Comparison of ENCODE assay signal across 18 cellular contexts in genomic region chr2:230494980-230495379, GRCh38.
DNase-seq lines count a peak whose midpoint lies in the region; ATAC-seq lines count a peak whose summit lies in the region.
"Had no signal": no experiment of that assay in that cellular context is flagged by ENCODE, and none has a peak within 500 bp of the region (broad histone marks: within the 10 kb centered on the region; RNA-seq: fewer than 3 reads in every experiment).

No MANE protein-coding gene starts in this region.

- H3K27ac Mint-ChIP-seq in activated CD4-positive, alpha-beta T cell treated with anti-CD3 and anti-CD28 coated beads, Interleukin-2, amount 10 ng/mL, durations not matched to agents 7 days and 5 days, result peak overlapping the region; percentile 50
- H3K27ac Mint-ChIP-seq in activated CD4-positive, alpha-beta T cell treated with anti-CD3 and anti-CD28 coated beads for 36 hours, result no peak overlapping the region
- peak overlapping the region; percentile 63 for H3K27ac Mint-ChIP-seq in stimulated activated naive CD8-positive, alpha-beta T cell treated with anti-CD3 and anti-CD28 coated beads, Interleukin-15, Interleukin-2, amounts not matched to agents 100 ng/mL and 50 ng/mL, for 24 hours
- H3K27ac Mint-ChIP-seq in stimulated activated naive CD8-positive, alpha-beta T cell treated with anti-CD3 and anti-CD28 coated beads, Interleukin-15, amount 100 ng/mL, for 72 hours, result no peak overlapping the region
- H3K27ac Mint-ChIP-seq in naive B cell, result peak overlapping the region; percentile 33 to 93 (median 54)
- H3K27ac Mint-ChIP-seq in activated CD4-positive, alpha-beta memory T cell treated with anti-CD3 and anti-CD28 coated beads, Interleukin-2, amount 10 ng/mL, durations not matched to agents 7 days and 5 days, result no peak overlapping the region

- peaks cover 20% of the 10 kb centered on the region for H3K4me1 Mint-ChIP-seq in activated CD4-positive, alpha-beta T cell treated with anti-CD3 and anti-CD28 coated beads, Interleukin-2, amount 10 ng/mL, durations not matched to agents 7 days and 5 days
- H3K4me1 Mint-ChIP-seq in activated CD4-positive, alpha-beta T cell treated with anti-CD3 and anti-CD28 coated beads for 36 hours, result peaks cover 14% of the 10 kb centered on the region
- peaks cover 30% of the 10 kb centered on the region for H3K4me1 Mint-ChIP-seq in stimulated activated naive CD8-positive, alpha-beta T cell treated with anti-CD3 and anti-CD28 coated beads, Interleukin-15, Interleukin-2, amounts not matched to agents 100 ng/mL and 50 ng/mL, for 24 hours (ENCODE audit: low read depth)
- H3K4me1 Mint-ChIP-seq in stimulated activated naive CD8-positive, alpha-beta T cell treated with anti-CD3 and anti-CD28 coated beads, Interleukin-15, amount 100 ng/mL, for 72 hours, result peaks cover 26% of the 10 kb centered on the region
- peaks cover 53 to 87% (median 78%) of the 10 kb centered on the region in 3 donors for H3K4me1 Mint-ChIP-seq in naive B cell
- peaks cover 39% of the 10 kb centered on the region for H3K4me1 Mint-ChIP-seq in activated CD4-positive, alpha-beta memory T cell treated with anti-CD3 and anti-CD28 coated beads, Interleukin-2, amount 10 ng/mL, durations not matched to agents 7 days and 5 days

- POLR2A ChIA-PET in activated CD4-positive, alpha-beta T cell treated with anti-CD3 and anti-CD28 coated beads, Interleukin-2, amount 10 ng/mL, durations not matched to agents 7 days and 5 days (lab: Charles Lee), result no interaction called here
- POLR2A ChIA-PET in activated CD4-positive, alpha-beta T cell treated with anti-CD3 and anti-CD28 coated beads for 36 hours (lab: Charles Lee), result interaction anchor here (0.6 kb wide), 1 partner anchor 240 kb away, joined by 4 read pairs; no protein-coding TSS in a partner anchor
- POLR2A ChIA-PET in activated CD4-positive, alpha-beta memory T cell treated with anti-CD3 and anti-CD28 coated beads, Interleukin-2, amount 10 ng/mL, durations not matched to agents 7 days and 5 days (lab: Charles Lee), result no interaction called here

- intact Hi-C loops in activated CD4-positive, alpha-beta T cell treated with anti-CD3 and anti-CD28 coated beads for 36 hours (cut with DNase I, micrococcal nuclease), result no loop called here

- H3K9me3 Mint-ChIP-seq in activated CD4-positive, alpha-beta T cell treated with anti-CD3 and anti-CD28 coated beads, Interleukin-2, amount 10 ng/mL, durations not matched to agents 7 days and 5 days, result peaks cover 9% of the 10 kb centered on the region
- H3K9me3 Mint-ChIP-seq in activated CD4-positive, alpha-beta T cell treated with anti-CD3 and anti-CD28 coated beads for 36 hours (ENCODE audit: low read depth), result no peaks in the 10 kb centered on the region
- H3K9me3 Mint-ChIP-seq in stimulated activated naive CD8-positive, alpha-beta T cell treated with anti-CD3 and anti-CD28 coated beads, Interleukin-15, Interleukin-2, amounts not matched to agents 100 ng/mL and 50 ng/mL, for 24 hours, result peaks cover 4% of the 10 kb centered on the region
- H3K9me3 Mint-ChIP-seq in stimulated activated naive CD8-positive, alpha-beta T cell treated with anti-CD3 and anti-CD28 coated beads, Interleukin-15, amount 100 ng/mL, for 72 hours, result peaks cover 8 to 13% of the 10 kb centered on the region in 2 donors
- peaks cover 3 to 11% (median 8%) of the 10 kb centered on the region in 7 donors for H3K9me3 Mint-ChIP-seq in naive B cell
- H3K9me3 Mint-ChIP-seq in activated CD4-positive, alpha-beta memory T cell treated with anti-CD3 and anti-CD28 coated beads, Interleukin-2, amount 10 ng/mL, durations not matched to agents 7 days and 5 days, result peaks cover 6% of the 10 kb centered on the region

- ATAC-seq in activated CD4-positive, alpha-beta T cell treated with anti-CD3 and anti-CD28 coated beads for 36 hours, result no peak
- no peak for ATAC-seq in stimulated activated naive CD8-positive, alpha-beta T cell treated with anti-CD3 and anti-CD28 coated beads, Interleukin-15, amount 100 ng/mL, for 72 hours
- no peak for ATAC-seq in naive B cell (ENCODE audit: low read depth in 2 of 2)

- no peaks in the 10 kb centered on the region for H3K27me3 Mint-ChIP-seq in activated CD4-positive, alpha-beta T cell treated with anti-CD3 and anti-CD28 coated beads, Interleukin-2, amount 10 ng/mL, durations not matched to agents 7 days and 5 days
- H3K27me3 Mint-ChIP-seq in activated CD4-positive, alpha-beta T cell treated with anti-CD3 and anti-CD28 coated beads for 36 hours, result no peaks in the 10 kb centered on the region
- H3K27me3 Mint-ChIP-seq in stimulated activated naive CD8-positive, alpha-beta T cell treated with anti-CD3 and anti-CD28 coated beads, Interleukin-15, Interleukin-2, amounts not matched to agents 100 ng/mL and 50 ng/mL, for 24 hours, result no peaks in the 10 kb centered on the region
- no peaks in the 10 kb centered on the region for H3K27me3 Mint-ChIP-seq in stimulated activated naive CD8-positive, alpha-beta T cell treated with anti-CD3 and anti-CD28 coated beads, Interleukin-15, amount 100 ng/mL, for 72 hours
- no peaks in the 10 kb centered on the region for H3K27me3 Mint-ChIP-seq in naive B cell
- H3K27me3 Mint-ChIP-seq in activated CD4-positive, alpha-beta memory T cell treated with anti-CD3 and anti-CD28 coated beads, Interleukin-2, amount 10 ng/mL, durations not matched to agents 7 days and 5 days, result no peaks in the 10 kb centered on the region
- H3K27me3 Mint-ChIP-seq: IgD-negative memory B cell had no signal

- H3K4me3 Mint-ChIP-seq in activated CD4-positive, alpha-beta T cell treated with anti-CD3 and anti-CD28 coated beads, Interleukin-2, amount 10 ng/mL, durations not matched to agents 7 days and 5 days, result no peak overlapping the region
- no peak overlapping the region for H3K4me3 Mint-ChIP-seq in activated CD4-positive, alpha-beta T cell treated with anti-CD3 and anti-CD28 coated beads for 36 hours
- H3K4me3 Mint-ChIP-seq in stimulated activated naive CD8-positive, alpha-beta T cell treated with anti-CD3 and anti-CD28 coated beads, Interleukin-15, Interleukin-2, amounts not matched to agents 100 ng/mL and 50 ng/mL, for 24 hours, result no peak overlapping the region
- no peak overlapping the region for H3K4me3 Mint-ChIP-seq in stimulated activated naive CD8-positive, alpha-beta T cell treated with anti-CD3 and anti-CD28 coated beads, Interleukin-15, amount 100 ng/mL, for 72 hours
- peak overlapping the region in 3 of 8 donors; percentile 24 to 50 (median 26) for H3K4me3 Mint-ChIP-seq in naive B cell
- H3K4me3 Mint-ChIP-seq in activated CD4-positive, alpha-beta memory T cell treated with anti-CD3 and anti-CD28 coated beads, Interleukin-2, amount 10 ng/mL, durations not matched to agents 7 days and 5 days, result no peak overlapping the region

- CTCF ChIA-PET in activated CD4-positive, alpha-beta T cell treated with anti-CD3 and anti-CD28 coated beads, Interleukin-2, amount 10 ng/mL, durations not matched to agents 7 days and 5 days (lab: Charles Lee), result interaction anchor here (0.7 to 2.3 kb wide), 3 partner anchors 15 to 57 kb away, joined by 3 to 9 read pairs (median 7); no protein-coding TSS in a partner anchor
- CTCF ChIA-PET in activated CD4-positive, alpha-beta T cell treated with anti-CD3 and anti-CD28 coated beads for 36 hours (lab: Charles Lee), result interaction anchor here (0.6 kb wide), 2 partner anchors 14 to 542 kb away, joined by 3 read pairs; no protein-coding TSS in a partner anchor
- CTCF ChIA-PET in activated CD4-positive, alpha-beta memory T cell treated with anti-CD3 and anti-CD28 coated beads, Interleukin-2, amount 10 ng/mL, durations not matched to agents 7 days and 5 days (lab: Charles Lee), result no interaction called here

- H3K36me3 Mint-ChIP-seq in activated CD4-positive, alpha-beta T cell treated with anti-CD3 and anti-CD28 coated beads, Interleukin-2, amount 10 ng/mL, durations not matched to agents 7 days and 5 days (ENCODE audit: low read depth), result peaks cover 91% of the 10 kb centered on the region
- H3K36me3 Mint-ChIP-seq in activated CD4-positive, alpha-beta T cell treated with anti-CD3 and anti-CD28 coated beads for 36 hours (ENCODE audit: low read depth), result peaks cover 59% of the 10 kb centered on the region
- peaks cover 90% of the 10 kb centered on the region for H3K36me3 Mint-ChIP-seq in stimulated activated naive CD8-positive, alpha-beta T cell treated with anti-CD3 and anti-CD28 coated beads, Interleukin-15, Interleukin-2, amounts not matched to agents 100 ng/mL and 50 ng/mL, for 24 hours (ENCODE audit: low read depth)
- H3K36me3 Mint-ChIP-seq in naive B cell, result peaks cover 74 to 78% of the 10 kb centered on the region in 2 donors
- peaks cover 93% of the 10 kb centered on the region for H3K36me3 Mint-ChIP-seq in activated CD4-positive, alpha-beta memory T cell treated with anti-CD3 and anti-CD28 coated beads, Interleukin-2, amount 10 ng/mL, durations not matched to agents 7 days and 5 days (ENCODE audit: low read depth)

- no peak for DNase-seq in activated CD4-positive, alpha-beta T cell treated with anti-CD3 and anti-CD28 coated beads, Interleukin-2, amount 10 ng/mL, durations not matched to agents 7 days and 5 days
- DNase-seq in activated CD4-positive, alpha-beta T cell treated with anti-CD3 and anti-CD28 coated beads for 36 hours, result no peak
- no peak for DNase-seq in stimulated activated naive CD8-positive, alpha-beta T cell treated with anti-CD3 and anti-CD28 coated beads, Interleukin-15, amount 100 ng/mL, for 72 hours
- DNase-seq in naive B cell (no peak), CD1c-positive myeloid dendritic cell (ENCODE audit: extremely low spot score) (no peak), DMS 273 treated with DMSO at 0.1 percent for 48 hours (lab: John Stamatoyannopoulos, UW) (no peak)
- DNase-seq in activated CD4-positive, alpha-beta memory T cell treated with anti-CD3 and anti-CD28 coated beads, Interleukin-2, amount 10 ng/mL, durations not matched to agents 7 days and 5 days, result no peak
- DNase-seq: COR-L47, DMS79 treated with DMSO at 0.1 percent for 48 hours, NCI-H1417, NCI-H1694 treated with DMSO at 0.1 percent for 48 hours, NCI-H2081 treated with DMSO at 0.1 percent for 48 hours, NCI-H2171 treated with DMSO at 0.1 percent for 48 hours, NCI-H524 treated with DMSO at 0.1 percent for 48 hours, NCI-H82, Peyer's patch had no signal

Comparison
In these comparisons a context has a peak if more than half of its experiments do, and no peak if none do; other contexts are left out.
1. H3K27ac Mint-ChIP-seq: peak in activated CD4-positive, alpha-beta T cell treated with anti-CD3 and anti-CD28 coated beads, Interleukin-2, amount 10 ng/mL, durations not matched to agents 7 days and 5 days (single experiment), stimulated activated naive CD8-positive, alpha-beta T cell treated with anti-CD3 and anti-CD28 coated beads, Interleukin-15, Interleukin-2, amounts not matched to agents 100 ng/mL and 50 ng/mL, for 24 hours (single experiment) and naive B cell (6 of 6); none in activated CD4-positive, alpha-beta T cell treated with anti-CD3 and anti-CD28 coated beads for 36 hours (single experiment), stimulated activated naive CD8-positive, alpha-beta T cell treated with anti-CD3 and anti-CD28 coated beads, Interleukin-15, amount 100 ng/mL, for 72 hours (0 of 2) and activated CD4-positive, alpha-beta memory T cell treated with anti-CD3 and anti-CD28 coated beads, Interleukin-2, amount 10 ng/mL, durations not matched to agents 7 days and 5 days (single experiment).